Comparison of ENCODE assay signal across 9 cellular contexts in genomic region chr1:8497196-8497878, GRCh38.
DNase-seq lines count a peak whose midpoint lies in the region; ATAC-seq and TF ChIP-seq lines count a peak whose summit lies in the region.
"Had no signal": no experiment of that assay in that cellular context is flagged by ENCODE, and none has a peak within 500 bp of the region (broad histone marks: within the 10 kb centered on the region; RNA-seq: fewer than 3 reads in every experiment).

No MANE protein-coding gene starts in this region.

- H3K27ac ChIP-seq in esophagus (ENCODE audit: low read depth in 2 of 2, low read length in 1 of 2): peak overlapping the region; percentile 6 to 30

- peaks cover 2 to 4% of the 10 kb centered on the region in 2 donors for H3K36me3 ChIP-seq in esophagus (ENCODE audit: control insufficient read depth in 2 of 2, insufficient read depth in 2 of 2, low read length in 1 of 2)

- TF ChIP-seq CTCF in omental fat pad (IDR thresholded peaks at IDR 0.05): no peak

- no peak overlapping the region for H3K4me3 ChIP-seq in esophagus (ENCODE audit: low read depth in 1 of 2, low read length in 2 of 2)
- H3K4me3 ChIP-seq: lung had no signal

- no peaks in the 10 kb centered on the region for H3K9me3 ChIP-seq in esophagus (ENCODE audit: control insufficient read depth in 2 of 2, insufficient read depth in 1 of 2, low read depth in 1 of 2, low read length in 1 of 2)

- 67 to 72% methylated on average over 3 of the region's 3 CpGs for WGBS in esophagus, 2 donors

- peak; percentile 35 for DNase-seq in Caki2 (ENCODE audit: low read depth)
- DNase-seq in NCI-H460 (ENCODE audit: extremely low read depth, low read depth): peak; percentile 71
- DNase-seq in omental fat pad (ENCODE audit: low spot score): no peak
- DNase-seq in NCI-H345 treated with DMSO at 0.1 percent for 48 hours (lab: John Stamatoyannopoulos, UW; ENCODE audit: unreplicated experiment): no peak
- no peak for DNase-seq in SIG-M5 treated with dmso at 0.1 percent for 504 hours (lab: John Stamatoyannopoulos, UW; ENCODE audit: unreplicated experiment)

- ATAC-seq in omental fat pad (ENCODE audit: low FRiP score): peak; percentile 89
- ATAC-seq in GM18511 (IDR thresholded peaks at IDR 0.05; ENCODE audit: unreplicated experiment): no peak
- ATAC-seq in HG03097 (IDR thresholded peaks at IDR 0.05; ENCODE audit: low FRiP score, unreplicated experiment): no peak

- no peaks in the 10 kb centered on the region for H3K4me1 ChIP-seq in esophagus (ENCODE audit: control insufficient read depth in 2 of 2, insufficient read depth in 2 of 2, low read length in 1 of 2)

- H3K27me3 ChIP-seq in esophagus (ENCODE audit: control insufficient read depth in 1 of 2, insufficient read depth in 2 of 2, low read length in 2 of 2): no peaks in the 10 kb centered on the region

- in situ Hi-C loops in Caki2 (cut with HindIII; ENCODE audit: low pct_unique_long_range_greater_than_20kb, low sequenced_read_pairs): no loop called here

Comparison
In these comparisons a context has a peak if more than half of its experiments do, and no peak if none do; other contexts are left out.
1. DNase-seq: peak in Caki2 (single experiment) and NCI-H460 (single experiment); none in omental fat pad (single experiment), NCI-H345 treated with DMSO at 0.1 percent for 48 hours (single experiment) and SIG-M5 treated with dmso at 0.1 percent for 504 hours (single experiment).